In the genomic region with DNA sequence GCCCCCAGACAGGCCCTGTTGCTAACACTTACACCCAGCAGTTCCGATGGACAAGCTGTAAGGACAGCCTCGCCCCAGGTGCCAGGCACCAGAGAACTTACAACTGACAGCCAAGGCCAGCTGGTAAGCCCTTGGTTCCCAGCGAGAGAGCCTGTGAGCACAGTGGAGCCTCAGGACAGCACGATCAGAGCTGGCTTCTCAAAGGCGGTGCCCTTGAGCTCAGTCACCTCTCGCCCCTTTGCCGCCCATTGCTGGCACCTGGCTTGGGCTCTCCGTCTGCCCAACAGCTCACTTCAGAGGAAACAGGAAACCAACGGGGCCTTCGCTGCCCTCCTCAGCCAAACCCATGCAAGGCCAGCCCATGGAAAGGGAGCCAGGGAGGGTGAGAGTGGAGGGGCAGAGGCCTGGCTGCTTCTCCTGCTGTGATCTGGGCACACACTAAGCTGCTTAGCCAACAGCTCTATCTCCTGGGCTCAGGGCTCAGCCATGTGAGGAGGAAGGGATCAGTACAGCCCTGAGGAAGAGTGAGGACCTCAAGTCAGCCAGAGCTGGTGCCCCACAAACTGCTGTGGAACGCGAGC, we compare ENCODE assay signal across 24 cellular contexts.
DNase-seq lines count a peak whose midpoint lies in the region; ATAC-seq and TF ChIP-seq lines count a peak whose summit lies in the region.
"Had no signal": no experiment of that assay in that cellular context is flagged by ENCODE, and none has a peak within 500 bp of the region (broad histone marks: within the 10 kb centered on the region; RNA-seq: fewer than 3 reads in every experiment).

No MANE protein-coding gene starts in this region.

- peak overlapping the region; percentile 69 for H3K27ac ChIP-seq in WERI-Rb-1
- H3K27ac ChIP-seq in OCI-LY7 (ENCODE audit: low read depth, low read length, poor library complexity, severe bottlenecking): no peak overlapping the region
- H3K27ac ChIP-seq: brain microvascular endothelial cell, dorsolateral prefrontal cortex, hepatocyte, tibial nerve had no signal

- intact Hi-C loops in OCI-LY7 (cut with micrococcal nuclease; ENCODE audit: unreplicated experiment): no loop called here

- H3K36me3 Mint-ChIP-seq in nephron progenitor cell (ENCODE audit: low read depth): no peaks in the 10 kb centered on the region
- H3K36me3 Mint-ChIP-seq: activated naive CD4-positive, alpha-beta T cell treated with anti-CD3 and anti-CD28 coated beads, Interleukin-2, amount 50 U/mL, for 24 hours; CD4-positive, alpha-beta memory T cell; naive thymus-derived CD8-positive, alpha-beta T cell had no signal

- no peak overlapping the region for H3K4me3 ChIP-seq in WERI-Rb-1 (ENCODE audit: low read depth, low read length)
- H3K4me3 ChIP-seq in OCI-LY7 (ENCODE audit: low read depth, low read length, poor library complexity, severe bottlenecking): no peak overlapping the region
- H3K4me3 ChIP-seq: dorsolateral prefrontal cortex, hepatocyte, lung, tibial nerve had no signal

- H3K9me2 ChIP-seq in OCI-LY7 (ENCODE audit: insufficient read depth, low read length): no peaks in the 10 kb centered on the region

- no peak overlapping the region for H3K4me2 ChIP-seq in OCI-LY7 (ENCODE audit: low read length)
- H3K4me2 ChIP-seq: hepatocyte had no signal

- no peak overlapping the region for H2AFZ ChIP-seq in OCI-LY7 (ENCODE audit: low read length)
- H2AFZ ChIP-seq: hepatocyte had no signal

- peaks cover 0 to 6% of the 10 kb centered on the region in 2 donors for H3K9me3 Mint-ChIP-seq in stimulated activated naive CD8-positive, alpha-beta T cell treated with anti-CD3 and anti-CD28 coated beads, Interleukin-15, amount 100 ng/mL, for 72 hours
- H3K9me3 Mint-ChIP-seq in nephron progenitor cell: peaks cover 10% of the 10 kb centered on the region
- H3K9me3 Mint-ChIP-seq: activated naive CD4-positive, alpha-beta T cell treated with anti-CD3 and anti-CD28 coated beads, Interleukin-2, amount 50 U/mL, for 24 hours had no signal

- H3K4me1 ChIP-seq in OCI-LY7 (ENCODE audit: insufficient read depth, low read length, poor library complexity, severe bottlenecking): no peaks in the 10 kb centered on the region
- H3K4me1 ChIP-seq: tibial nerve had no signal

- peaks cover 8% of the 10 kb centered on the region for H3K9me3 ChIP-seq in WERI-Rb-1 (ENCODE audit: severe bottlenecking)
- H3K9me3 ChIP-seq in OCI-LY7 (ENCODE audit: low read length): no peaks in the 10 kb centered on the region
- H3K9me3 ChIP-seq: tibial nerve had no signal

- no peaks in the 10 kb centered on the region for H4K20me1 ChIP-seq in OCI-LY7 (ENCODE audit: insufficient read depth, low read length)

- H3K36me3 ChIP-seq in WERI-Rb-1 (no peaks in the 10 kb centered on the region), OCI-LY7 (ENCODE audit: insufficient read depth, low read length) (no peaks in the 10 kb centered on the region)
- H3K36me3 ChIP-seq: brain microvascular endothelial cell, tibial nerve had no signal

- no peaks in the 10 kb centered on the region for H3K27me3 ChIP-seq in WERI-Rb-1 (ENCODE audit: insufficient read depth, low read depth, severe bottlenecking)
- H3K27me3 ChIP-seq: brain microvascular endothelial cell, hepatocyte, tibial nerve had no signal

- no peak overlapping the region for H3K27ac Mint-ChIP-seq in stimulated activated naive CD8-positive, alpha-beta T cell treated with anti-CD3 and anti-CD28 coated beads, Interleukin-15, amount 100 ng/mL, for 72 hours
- H3K27ac Mint-ChIP-seq in nephron progenitor cell: peak overlapping the region; percentile 71
- H3K27ac Mint-ChIP-seq: activated CD4-positive, alpha-beta T cell treated with anti-CD3 and anti-CD28 coated beads for 36 hours; activated naive CD4-positive, alpha-beta T cell treated with anti-CD3 and anti-CD28 coated beads, Interleukin-2, amount 50 U/mL, for 24 hours; B cell; CD4-positive, alpha-beta memory T cell; naive thymus-derived CD8-positive, alpha-beta T cell had no signal

- no peak overlapping the region for H3K4me3 Mint-ChIP-seq in stimulated activated naive CD8-positive, alpha-beta T cell treated with anti-CD3 and anti-CD28 coated beads, Interleukin-15, amount 100 ng/mL, for 72 hours
- H3K4me3 Mint-ChIP-seq in nephron progenitor cell: no peak overlapping the region
- H3K4me3 Mint-ChIP-seq: activated CD4-positive, alpha-beta T cell treated with anti-CD3 and anti-CD28 coated beads for 36 hours; activated naive CD4-positive, alpha-beta T cell treated with anti-CD3 and anti-CD28 coated beads, Interleukin-2, amount 50 U/mL, for 24 hours; B cell; CD4-positive, alpha-beta memory T cell; naive thymus-derived CD8-positive, alpha-beta T cell had no signal

- H3K4me1 Mint-ChIP-seq in stimulated activated naive CD8-positive, alpha-beta T cell treated with anti-CD3 and anti-CD28 coated beads, Interleukin-15, amount 100 ng/mL, for 72 hours: no peaks in the 10 kb centered on the region
- peaks cover 16% of the 10 kb centered on the region for H3K4me1 Mint-ChIP-seq in nephron progenitor cell
- H3K4me1 Mint-ChIP-seq: activated CD4-positive, alpha-beta T cell treated with anti-CD3 and anti-CD28 coated beads for 36 hours; activated naive CD4-positive, alpha-beta T cell treated with anti-CD3 and anti-CD28 coated beads, Interleukin-2, amount 50 U/mL, for 24 hours; B cell; CD4-positive, alpha-beta memory T cell; naive thymus-derived CD8-positive, alpha-beta T cell had no signal

- POLR2A ChIA-PET in OCI-LY7 (lab: Charles Lee): interaction anchor here (0.6 kb wide), 1 partner anchor 17 kb away, joined by 3 read pairs; no protein-coding TSS in a partner anchor

- DNase-seq in stimulated activated naive CD8-positive, alpha-beta T cell treated with anti-CD3 and anti-CD28 coated beads, Interleukin-15, amount 100 ng/mL, for 72 hours: no peak
- no peak for DNase-seq in stimulated activated naive CD8-positive, alpha-beta T cell treated with anti-CD3 and anti-CD28 coated beads, Interleukin-15, Interleukin-2, amounts not matched to agents 100 U/mL and 50 U/mL, for 24 hours
- DNase-seq in WERI-Rb-1: peak; percentile 83
- no peak for DNase-seq in nephron progenitor cell
- DNase-seq in HUDEP-2 (lab: John Stamatoyannopoulos, UW; ENCODE audit: unreplicated experiment in 76 of 76): no peak
- no peak for DNase-seq in OCI-LY7 (ENCODE audit: low spot score)
- DNase-seq in COLO668 (lab: John Stamatoyannopoulos, UW; ENCODE audit: unreplicated experiment): no peak
- DNase-seq: ACHN; activated CD4-positive, alpha-beta T cell treated with anti-CD3 and anti-CD28 coated beads for 36 hours; activated T-cell treated with anti-CD3 and anti-CD28 coated beads for 4 hours; amniotic stem cell; brain microvascular endothelial cell; CD4-positive, alpha-beta memory T cell; naive thymus-derived CD8-positive, alpha-beta T cell; NCI-H1105; NCI-H187 treated with DMSO at 0.1 percent for 48 hours; stimulated activated CD4-positive, alpha-beta T cell treated with anti-CD3 and anti-CD28 coated beads, Interleukin-1b, Interleukin-23, amount 100 ng/mL, for 48 hours had no signal

- CTCF ChIA-PET in OCI-LY7 (lab: Charles Lee; ENCODE audit: unreplicated experiment): no interaction called here

- H3K27me3 Mint-ChIP-seq in stimulated activated naive CD8-positive, alpha-beta T cell treated with anti-CD3 and anti-CD28 coated beads, Interleukin-15, amount 100 ng/mL, for 72 hours: no peaks in the 10 kb centered on the region
- peaks cover 6% of the 10 kb centered on the region for H3K27me3 Mint-ChIP-seq in nephron progenitor cell (ENCODE audit: low read depth, poor library complexity)

- TF ChIP-seq CTCF in WERI-Rb-1 (IDR thresholded peaks at IDR 0.05; ENCODE audit: low read depth, low read length) (no peak), nephron progenitor cell (IDR thresholded peaks at IDR 0.05) (no peak), OCI-LY7 (conservative IDR thresholded peaks at IDR 0.05; ENCODE audit: low read length) (no peak)

- no TSS peak for BruUV-seq in OCI-LY7 (replicated peaks; lab: Mats Ljungman, UMichigan)

- ATAC-seq in stimulated activated naive CD8-positive, alpha-beta T cell treated with anti-CD3 and anti-CD28 coated beads, Interleukin-15, amount 100 ng/mL, for 72 hours: peak; percentile 22
- ATAC-seq in stimulated activated naive CD8-positive, alpha-beta T cell treated with anti-CD3 and anti-CD28 coated beads, Interleukin-15, Interleukin-2, amounts not matched to agents 100 U/mL and 50 U/mL, for 24 hours: no peak
- no peak for ATAC-seq in GM18907 (IDR thresholded peaks at IDR 0.05; ENCODE audit: unreplicated experiment)
- ATAC-seq: activated CD4-positive, alpha-beta T cell treated with anti-CD3 and anti-CD28 coated beads for 36 hours; naive thymus-derived CD8-positive, alpha-beta T cell had no signal

- H3K79me2 ChIP-seq in OCI-LY7 (ENCODE audit: insufficient read depth, low read depth, low read length): no peaks in the 10 kb centered on the region
- H3K79me2 ChIP-seq: hepatocyte had no signal
